Comparison of ENCODE assay signal across 8 cellular contexts in the genomic region with DNA sequence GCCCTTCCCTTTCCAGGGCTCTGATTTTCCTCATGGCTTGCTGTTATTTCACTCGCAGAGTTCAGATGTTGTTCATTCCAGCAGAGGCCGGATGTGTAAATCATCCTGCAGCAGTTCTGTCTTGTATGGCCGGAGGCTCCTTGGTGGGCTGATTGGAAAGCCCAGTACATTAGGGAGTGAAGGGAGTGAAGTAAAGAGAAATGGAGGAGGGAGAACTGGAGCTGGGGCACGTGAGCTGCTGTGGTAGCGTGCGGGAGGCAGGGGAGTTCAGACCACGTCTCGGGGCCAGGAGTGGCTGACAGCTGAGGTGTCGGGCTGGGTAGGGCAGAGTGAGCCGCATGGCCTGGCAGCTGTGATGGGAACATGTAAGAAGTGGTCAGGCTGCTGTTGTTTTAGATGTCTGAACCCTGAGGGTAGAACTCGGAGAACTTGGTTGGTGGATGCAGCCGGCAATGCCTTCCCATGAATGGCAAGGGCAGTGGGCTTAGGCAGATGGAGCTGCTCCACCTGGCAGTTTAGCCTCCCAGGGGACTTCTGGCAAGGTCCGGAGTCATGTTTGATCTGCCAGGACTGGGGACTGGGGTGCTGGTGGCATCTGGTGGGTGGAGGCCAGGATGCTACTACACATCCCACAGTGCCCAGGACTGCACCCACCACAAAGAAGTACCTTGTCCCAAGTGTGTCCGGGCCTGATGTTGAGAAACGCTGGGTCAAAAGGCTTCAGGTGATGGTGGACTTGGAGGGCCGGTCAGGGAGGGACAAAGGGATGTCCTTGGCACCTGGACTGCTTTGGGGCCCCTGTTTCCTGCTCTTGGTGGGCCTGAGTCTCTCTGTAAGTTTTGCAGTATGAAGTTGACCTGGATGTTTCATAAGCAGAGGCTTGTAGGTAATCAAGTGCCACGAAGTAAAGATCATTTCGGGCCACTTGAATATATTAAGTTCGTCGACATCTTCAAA. TPM values are rescaled to one million over a fixed set of nuclear protein-coding genes. Genes with fewer than 3 reads are reported as not detected.
DNase-seq lines count a peak whose midpoint lies in the region; ATAC-seq and TF ChIP-seq lines count a peak whose summit lies in the region.

No MANE protein-coding gene starts in this region.

- intact Hi-C loops in esophagus squamous epithelium (cut with DNase I): no loop called here

- no peak overlapping the region; the same call in 1 of the 2 replicates for H3K9ac ChIP-seq in BLaER1

- H4K20me1 ChIP-seq in BLaER1 (peaks cover 98% of the 10 kb centered on the region), osteoblast (ENCODE audit: insufficient read depth, low read length) (no peaks in the 10 kb centered on the region)

- TF ChIP-seq CTCF in RWPE2 (IDR thresholded peaks at IDR 0.05; ENCODE audit: poor library complexity, severe bottlenecking): no peak
- TF ChIP-seq CTCF in esophagus squamous epithelium (IDR thresholded peaks at IDR 0.05): no peak
- no peak for TF ChIP-seq CTCF in osteoblast (IDR thresholded peaks at IDR 0.05; ENCODE audit: extremely low read depth, low read depth, low read length)

- WGBS in esophagus squamous epithelium, 2 donors: 79 to 87% methylated on average over 17 to 18 of the region's 20 CpGs

- peak overlapping the region; percentile 39; the same call in 1 of the 2 replicates for H3K27ac ChIP-seq in BLaER1
- H3K27ac ChIP-seq in RWPE2 (ENCODE audit: poor library complexity, severe bottlenecking): peak overlapping the region; percentile 100
- peak overlapping the region; percentile 53 to 80 (median 75) for H3K27ac ChIP-seq in esophagus squamous epithelium
- peak overlapping the region; percentile 96 for H3K27ac ChIP-seq in osteoblast (ENCODE audit: low read depth, low read length)

- H3K4me1 ChIP-seq in BLaER1 (peaks cover 78% of the 10 kb centered on the region), RWPE2 (ENCODE audit: insufficient read depth, poor library complexity, severe bottlenecking) (peaks cover 81% of the 10 kb centered on the region), esophagus squamous epithelium (peaks cover 25 to 95% (median 77%) of the 10 kb centered on the region in 3 donors), osteoblast (ENCODE audit: insufficient read depth, low read length) (peaks cover 68% of the 10 kb centered on the region)

- no peaks in the 10 kb centered on the region for H3K9me3 ChIP-seq in BLaER1
- H3K9me3 ChIP-seq in RWPE2 (ENCODE audit: severe bottlenecking): no peaks in the 10 kb centered on the region
- H3K9me3 ChIP-seq in esophagus squamous epithelium: no peaks in the 10 kb centered on the region
- H3K9me3 ChIP-seq in osteoblast (ENCODE audit: low read depth, low read length): no peaks in the 10 kb centered on the region

- H3K4me2 ChIP-seq in BLaER1 (peak overlapping the region; percentile 64), osteoblast (ENCODE audit: insufficient read depth, low read length) (peak overlapping the region; percentile 70)

- ATAC-seq in RWPE2 (ENCODE audit: low read depth) (peak; percentile 44), GM21526 (IDR thresholded peaks at IDR 0.05; ENCODE audit: low FRiP score, unreplicated experiment) (no peak)

- H3K4me3 ChIP-seq in BLaER1 (no peak overlapping the region), RWPE2 (ENCODE audit: severe bottlenecking) (no peak overlapping the region), esophagus squamous epithelium (no peak overlapping the region), osteoblast (ENCODE audit: insufficient read depth, low read length) (peak overlapping the region; percentile 29)

- H3K36me3 ChIP-seq in BLaER1 (peaks cover 16% of the 10 kb centered on the region), RWPE2 (ENCODE audit: low read depth) (peaks cover 21% of the 10 kb centered on the region), esophagus squamous epithelium (no peaks in the 10 kb centered on the region), osteoblast (ENCODE audit: insufficient read depth, low read length) (peaks cover 5% of the 10 kb centered on the region)

- no peak for TF ChIP-seq POLR2A in esophagus squamous epithelium (IDR thresholded peaks at IDR 0.05)

- peaks cover 96% of the 10 kb centered on the region for H3K79me2 ChIP-seq in osteoblast (ENCODE audit: insufficient read depth, low read length)

- H2AFZ ChIP-seq in osteoblast (ENCODE audit: low read length): no peak overlapping the region

- H3K27me3 ChIP-seq in BLaER1 (no peaks in the 10 kb centered on the region), RWPE2 (ENCODE audit: insufficient read depth, poor library complexity, severe bottlenecking) (no peaks in the 10 kb centered on the region), esophagus squamous epithelium (no peaks in the 10 kb centered on the region), osteoblast (ENCODE audit: insufficient read depth, low read length) (no peaks in the 10 kb centered on the region)

- no peak for DNase-seq in RWPE2 (ENCODE audit: low spot score)
- no peak for DNase-seq in esophagus squamous epithelium (lab: John Stamatoyannopoulos, UW)
- peak; percentile 83 for DNase-seq in osteoblast (ENCODE audit: insufficient read length, low spot score, missing footprints)
- no peak for DNase-seq in NCI-H2171 (lab: John Stamatoyannopoulos, UW)
- no peak for DNase-seq in HUDEP-2 (lab: John Stamatoyannopoulos, UW; ENCODE audit: unreplicated experiment in 76 of 76)
- no peak for DNase-seq in NCI-H446 treated with DMSO at 0.1 percent for 48 hours (lab: John Stamatoyannopoulos, UW)

RNA-seq across cellular contexts. Expression of gene ASAP2, which starts 29.1 kb away (rescaled TPM):
- total RNA-seq in esophagus squamous epithelium (10 to 100 TPM in 1 of 4 donors, 1 to 10 TPM in 3; 3.3 to 15.3 (median 6.9) TPM), osteoblast (56.0 and 66.2 TPM in 2 replicates)

Comparison
In these comparisons a context has a peak if more than half of its experiments do, and no peak if none do; other contexts are left out.
1. H3K27ac ChIP-seq: peak in every context shown above with its lines; median percentile 100 in RWPE2; 96 in osteoblast; 75 in esophagus squamous epithelium; 39 in BLaER1.